Comparison of ENCODE assay signal across 25 cellular contexts in genomic region chr6:170388113-170388512, GRCh38.
DNase-seq lines count a peak whose midpoint lies in the region; ATAC-seq and TF ChIP-seq lines count a peak whose summit lies in the region.
"Had no signal": no experiment of that assay in that cellular context is flagged by ENCODE, and none has a peak within 500 bp of the region (broad histone marks: within the 10 kb centered on the region; RNA-seq: fewer than 3 reads in every experiment).

No MANE protein-coding gene starts in this region.

- peaks cover 20 to 44% (median 28%) of the 10 kb centered on the region in 3 donors for H3K36me3 Mint-ChIP-seq in immature natural killer cell

- no peaks in the 10 kb centered on the region for H3K9me3 Mint-ChIP-seq in immature natural killer cell
- H3K9me3 Mint-ChIP-seq: activated naive CD4-positive, alpha-beta T cell treated with anti-CD3 and anti-CD28 coated beads, Interleukin-2, amount 10 ng/mL, durations not matched to agents 7 days and 5 days; activated T-cell treated with anti-CD3 and anti-CD28 coated beads, Interleukin-2, amount 50 U/mL, for 72 hours; effector memory CD8-positive, alpha-beta T cell; naive thymus-derived CD4-positive, alpha-beta T cell had no signal

- H3K4me3 Mint-ChIP-seq in immature natural killer cell: no peak overlapping the region
- H3K4me3 Mint-ChIP-seq: activated naive CD4-positive, alpha-beta T cell treated with anti-CD3 and anti-CD28 coated beads, Interleukin-2, amount 10 ng/mL, durations not matched to agents 7 days and 5 days; activated T-cell treated with anti-CD3 and anti-CD28 coated beads, Interleukin-2, amount 50 U/mL, for 72 hours; effector memory CD8-positive, alpha-beta T cell; naive thymus-derived CD4-positive, alpha-beta T cell had no signal

- POLR2A ChIA-PET in HEK293 (lab: Yijun Ruan, JAX): no interaction called here

- peaks cover 0 to 8% of the 10 kb centered on the region in 2 donors for H3K4me1 Mint-ChIP-seq in immature natural killer cell
- H3K4me1 Mint-ChIP-seq: activated naive CD4-positive, alpha-beta T cell treated with anti-CD3 and anti-CD28 coated beads, Interleukin-2, amount 10 ng/mL, durations not matched to agents 7 days and 5 days had no signal

- H3K9me3 ChIP-seq in HEK293 (ENCODE audit: control insufficient read depth, insufficient read depth, low read depth, low read length): no peaks in the 10 kb centered on the region
- H3K9me3 ChIP-seq: esophagus muscularis mucosa, Peyer's patch had no signal

- peak overlapping the region in 4 of 6 donors; percentile 23 to 59 (median 36) for H3K27ac Mint-ChIP-seq in immature natural killer cell
- H3K27ac Mint-ChIP-seq: activated naive CD4-positive, alpha-beta T cell treated with anti-CD3 and anti-CD28 coated beads, Interleukin-2, amount 10 ng/mL, durations not matched to agents 7 days and 5 days; activated T-cell treated with anti-CD3 and anti-CD28 coated beads, Interleukin-2, amount 50 U/mL, for 72 hours had no signal

- TF ChIP-seq CTCF in AG09319 (IDR thresholded peaks at IDR 0.05; ENCODE audit: low read depth, low read length) (no peak), HEK293 (tag by site-specific recombination; IDR thresholded peaks at IDR 0.05) (no peak)

- H3K27ac ChIP-seq in HEK293 (ENCODE audit: extremely low read depth, low read depth, low read length) (no peak overlapping the region), caudate nucleus (ENCODE audit: low read depth, low read length) (peak overlapping the region; percentile 39)
- H3K27ac ChIP-seq: esophagus muscularis mucosa, GM23248, Peyer's patch had no signal

- no peak overlapping the region for H3K4me3 ChIP-seq in HEK293 (ENCODE audit: low read depth, low read length)
- H3K4me3 ChIP-seq: esophagus muscularis mucosa, GM23248, K562, Peyer's patch had no signal

- peaks cover 1 to 4% (median 4%) of the 10 kb centered on the region in 3 donors for H3K27me3 Mint-ChIP-seq in immature natural killer cell (ENCODE audit: low read depth in 3 of 3)
- H3K27me3 Mint-ChIP-seq: activated naive CD4-positive, alpha-beta T cell treated with anti-CD3 and anti-CD28 coated beads, Interleukin-2, amount 10 ng/mL, durations not matched to agents 7 days and 5 days; effector memory CD8-positive, alpha-beta T cell; naive thymus-derived CD4-positive, alpha-beta T cell had no signal

- DNase-seq in AG09319 (ENCODE audit: extremely low read depth, low read depth) (peak; percentile 20), caudate nucleus (lab: John Stamatoyannopoulos, UW) (no peak), immature natural killer cell (no peak), NCI-H1092 treated with DMSO at 0.1 percent for 48 hours (lab: John Stamatoyannopoulos, UW) (no peak), NCI-H2107 treated with DMSO at 0.1 percent for 48 hours (lab: John Stamatoyannopoulos, UW; ENCODE audit: unreplicated experiment) (no peak)
- DNase-seq: ACHN; activated naive CD4-positive, alpha-beta T cell treated with anti-CD3 and anti-CD28 coated beads, Interleukin-2, amount 10 ng/mL, durations not matched to agents 7 days and 5 days; activated T-cell treated with anti-CD3 and anti-CD28 coated beads, Interleukin-2, amount 50 U/mL, for 72 hours; anterior cingulate cortex; DMS53; effector memory CD8-positive, alpha-beta T cell; GM23248; left colon; mesendoderm; naive thymus-derived CD4-positive, alpha-beta T cell; NCI-H1436 treated with DMSO at 0.1 percent for 48 hours; NCI-H524; Peyer's patch; right cardiac atrium; T-helper 1 cell had no signal

- H3K4me1 ChIP-seq in HEK293 (ENCODE audit: control insufficient read depth, insufficient read depth, low read length): 0 out of 2 replicates have a peak, but pooled peaks cover 5% of the 10 kb centered on the region
- H3K4me1 ChIP-seq: Peyer's patch had no signal

- H3K36me3 ChIP-seq in HEK293 (ENCODE audit: control insufficient read depth in 2 of 2, insufficient read depth in 1 of 2, low read length in 2 of 2): peaks cover 7 to 59% of the 10 kb centered on the region in 2 experiments; a peak in 2 of 3 replicates

- ATAC-seq in HG03521 (IDR thresholded peaks at IDR 0.05; ENCODE audit: unreplicated experiment) (no peak), GM18519 (IDR thresholded peaks at IDR 0.05; ENCODE audit: low FRiP score, unreplicated experiment) (no peak)
- ATAC-seq: activated T-cell treated with anti-CD3 and anti-CD28 coated beads, Interleukin-2, amount 50 U/mL, for 72 hours; effector memory CD8-positive, alpha-beta T cell; K562; left colon; naive thymus-derived CD4-positive, alpha-beta T cell; right cardiac atrium had no signal

- CTCF ChIA-PET in HEK293 (lab: Yijun Ruan, JAX): interaction anchor here (0.7 kb wide), 1 partner anchor 815 kb away, joined by 3 read pairs; no protein-coding TSS in a partner anchor

TF ChIP-seq in HEK293, 187 proteins besides CTCF, POLR2A, EP300 and RAD21:
- TF ChIP-seq ZNF549 (tag by site-specific recombination; IDR thresholded peaks at IDR 0.05) (peak; percentile 57), ZNF302 (tag by site-specific recombination; IDR thresholded peaks at IDR 0.05; ENCODE audit: low read depth) (no peak)
- TF ChIP-seq, protein P1, sequence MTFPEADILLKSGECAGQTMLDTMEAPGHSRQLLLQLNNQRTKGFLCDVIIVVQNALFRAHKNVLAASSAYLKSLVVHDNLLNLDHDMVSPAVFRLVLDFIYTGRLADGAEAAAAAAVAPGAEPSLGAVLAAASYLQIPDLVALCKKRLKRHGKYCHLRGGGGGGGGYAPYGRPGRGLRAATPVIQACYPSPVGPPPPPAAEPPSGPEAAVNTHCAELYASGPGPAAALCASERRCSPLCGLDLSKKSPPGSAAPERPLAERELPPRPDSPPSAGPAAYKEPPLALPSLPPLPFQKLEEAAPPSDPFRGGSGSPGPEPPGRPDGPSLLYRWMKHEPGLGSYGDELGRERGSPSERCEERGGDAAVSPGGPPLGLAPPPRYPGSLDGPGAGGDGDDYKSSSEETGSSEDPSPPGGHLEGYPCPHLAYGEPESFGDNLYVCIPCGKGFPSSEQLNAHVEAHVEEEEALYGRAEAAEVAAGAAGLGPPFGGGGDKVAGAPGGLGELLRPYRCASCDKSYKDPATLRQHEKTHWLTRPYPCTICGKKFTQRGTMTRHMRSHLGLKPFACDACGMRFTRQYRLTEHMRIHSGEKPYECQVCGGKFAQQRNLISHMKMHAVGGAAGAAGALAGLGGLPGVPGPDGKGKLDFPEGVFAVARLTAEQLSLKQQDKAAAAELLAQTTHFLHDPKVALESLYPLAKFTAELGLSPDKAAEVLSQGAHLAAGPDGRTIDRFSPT (tag by site-specific recombination; IDR thresholded peaks at IDR 0.05): no peak
TF ChIP-seq in HEK293: peak in this region for 1.
